8 cellular contexts compared by ENCODE assay signal in genomic region chr7:23181684-23182553, GRCh38. TPM values are rescaled to one million over a fixed set of nuclear protein-coding genes. Genes with fewer than 3 reads are reported as not detected.
DNase-seq lines count a peak whose midpoint lies in the region; ATAC-seq, FAIRE-seq and TF ChIP-seq lines count a peak whose summit lies in the region.

TSS of gene NUP42 (plus strand) at chr7:23182048. CDS start at chr7:23182086, 38 bp downstream.

- TF ChIP-seq POLR2A in esophagus muscularis mucosa (IDR thresholded peaks at IDR 0.05; ENCODE audit: low read depth) = no peak

- H3K4me1 ChIP-seq in esophagus muscularis mucosa (peaks cover 19 to 39% (median 31%) of the 10 kb centered on the region in 4 donors), muscle layer of duodenum (ENCODE audit: control insufficient read depth in 1 of 2, insufficient read depth in 2 of 2, low read length in 2 of 2) (peaks cover 4 to 34% of the 10 kb centered on the region in 2 donors)

- H3K4me3 Mint-ChIP-seq in activated T-cell treated with anti-CD3 and anti-CD28 coated beads, Interleukin-2, amount 50 U/mL, for 72 hours = peak within 1 kb of the TSS; percentile 87 to 94

- H3K27me3 Mint-ChIP-seq in activated T-cell treated with anti-CD3 and anti-CD28 coated beads, Interleukin-2, amount 50 U/mL, for 72 hours (ENCODE audit: low read depth) = no peaks in the 10 kb centered on the region

- peak within 1 kb of the TSS; percentile 91 for H3K27ac Mint-ChIP-seq in activated T-cell treated with anti-CD3 and anti-CD28 coated beads, Interleukin-2, amount 50 U/mL, for 72 hours

- H3K27me3 ChIP-seq in esophagus muscularis mucosa = no peaks in the 10 kb centered on the region
- no peaks in the 10 kb centered on the region for H3K27me3 ChIP-seq in muscle layer of duodenum (ENCODE audit: low read depth, low read length)

- H3K36me3 Mint-ChIP-seq in activated T-cell treated with anti-CD3 and anti-CD28 coated beads, Interleukin-2, amount 50 U/mL, for 72 hours (ENCODE audit: insufficient read depth in 2 of 2) = peaks cover 1 to 8% of the 10 kb centered on the region in 2 donors

- peaks cover 36% of the 10 kb centered on the region for H3K4me1 Mint-ChIP-seq in activated T-cell treated with anti-CD3 and anti-CD28 coated beads, Interleukin-2, amount 50 U/mL, for 72 hours (ENCODE audit: low read depth)

- 2% methylated on average over 25 of the region's 63 CpGs for WGBS in esophagus muscularis mucosa

- H3K9me3 Mint-ChIP-seq in activated T-cell treated with anti-CD3 and anti-CD28 coated beads, Interleukin-2, amount 50 U/mL, for 72 hours = no peaks in the 10 kb centered on the region

- peak; percentile 98 for ATAC-seq in GM21786 (IDR thresholded peaks at IDR 0.05; ENCODE audit: unreplicated experiment)
- peak; percentile 96 to 98 for ATAC-seq in activated T-cell treated with anti-CD3 and anti-CD28 coated beads, Interleukin-2, amount 50 U/mL, for 72 hours (replicated peaks in 1 of 2)

- FAIRE-seq in RCC 7860 (lab: Jason Lieb, UNC) = peak; percentile 92

- no peak for TF ChIP-seq CTCF in esophagus muscularis mucosa (IDR thresholded peaks at IDR 0.05)

- no peak for TF ChIP-seq EP300 in esophagus muscularis mucosa (IDR thresholded peaks at IDR 0.05)

- H3K4me3 ChIP-seq in esophagus muscularis mucosa = peak within 1 kb of the TSS; percentile 66 to 83 (median 79)
- peak within 1 kb of the TSS; percentile 81 to 93 for H3K4me3 ChIP-seq in muscle layer of duodenum (ENCODE audit: low read depth in 1 of 2, low read length in 2 of 2)

- intact Hi-C loops in esophagus muscularis mucosa (cut with DNase I) = loop anchor here (2.0 to 10.0 kb wide), 2 partner anchors 77 to 113 kb away; partner anchors contain the start of genes KLHL7 and MALSU1

- H3K27ac ChIP-seq in KOPT-K1 (ENCODE audit: low read depth, low read length, poor library complexity, severe bottlenecking) (peak within 1 kb of the TSS; percentile 70), esophagus muscularis mucosa (replicated peaks in 1 of 4) (peak within 1 kb of the TSS; percentile 88 to 95 (median 92)), muscle layer of duodenum (ENCODE audit: low read length) (peak within 1 kb of the TSS; percentile 91)

- DNase-seq in DMS79 (lab: John Stamatoyannopoulos, UW) (peak; percentile 96), RCC 7860 (ENCODE audit: low spot score) (peak; percentile 98), esophagus muscularis mucosa (ENCODE audit: extremely low spot score) (peak; percentile 99)
- peak; percentile 96 for DNase-seq in activated T-cell treated with anti-CD3 and anti-CD28 coated beads, Interleukin-2, amount 50 U/mL, for 72 hours
- DNase-seq in stimulated activated CD8-positive, alpha-beta memory T cell treated with anti-CD3 and anti-CD28 coated beads, Interleukin-7, amount 100 ng/mL, for 4 hours (ENCODE audit: low read depth in 2 of 2) = peak; percentile 92 to 93

- H3K36me3 ChIP-seq in KOPT-K1 (ENCODE audit: insufficient read depth, low read length) (peaks cover 21% of the 10 kb centered on the region), esophagus muscularis mucosa (peaks cover 0 to 16% (median 10%) of the 10 kb centered on the region in 4 donors), muscle layer of duodenum (ENCODE audit: control insufficient read depth in 1 of 2, insufficient read depth in 2 of 2, low read length in 2 of 2) (peaks cover 0 to 8% of the 10 kb centered on the region in 2 donors)

- H3K9me3 ChIP-seq in KOPT-K1 (ENCODE audit: insufficient read depth, low read length, poor library complexity, severe bottlenecking) (no peaks in the 10 kb centered on the region), esophagus muscularis mucosa (no peaks in the 10 kb centered on the region), muscle layer of duodenum (ENCODE audit: control insufficient read depth in 1 of 2, low read length in 2 of 2) (no peaks in the 10 kb centered on the region)

RNA-seq across cellular contexts. Expression of gene NUP42, which starts in this region (rescaled TPM):
- 10 to 100 TPM; 38.4 to 41.5 TPM for total RNA-seq in activated T-cell treated with anti-CD3 and anti-CD28 coated beads, Interleukin-2, amount 50 U/mL, for 72 hours
- total RNA-seq in esophagus muscularis mucosa = 10 to 100 TPM; 16.6 to 31.6 (median 23.6) TPM

Comparison
In these comparisons a context has a peak if more than half of its experiments do, and no peak if none do; other contexts are left out.
1. Peak in every context shown above with its lines: DNase-seq, ATAC-seq, H3K4me3 ChIP-seq and H3K27ac ChIP-seq.